22 cellular contexts compared by ENCODE assay signal in genomic region chr17:63722403-63722802, GRCh38.
"Had no signal": no experiment of that assay in that cellular context is flagged by ENCODE, and none has a peak within 500 bp of the region (broad histone marks: within the 10 kb centered on the region; RNA-seq: fewer than 3 reads in every experiment).

No MANE protein-coding gene starts in this region.

- H3K9me3 ChIP-seq: colonic mucosa, heart left ventricle, left lung, prostate gland, spleen, tibial artery, upper lobe of left lung, uterus had no signal

- DNase-seq: colonic mucosa; effector CD4-positive, alpha-beta T cell; endodermal cell; erythroblast; heart left ventricle; hypothalamus; islet precursor cell; left lung; mesenchymal stem cell; naive B cell; spleen; stimulated activated CD4-positive, alpha-beta T cell treated with anti-CD3 and anti-CD28 coated beads, Interleukin-15, amount 100 ng/mL, for 24 hours; stimulated activated CD4-positive, alpha-beta T cell treated with anti-CD3 and anti-CD28 coated beads, Interleukin-1b, Interleukin-23, amount 100 ng/mL, for 48 hours; stimulated activated CD4-positive, alpha-beta T cell treated with anti-CD3 and anti-CD28 coated beads, Interleukin-4, amount 100 ng/mL, for 24 hours; tibial artery; upper lobe of left lung; uterus had no signal

- H3K4me1 ChIP-seq: colonic mucosa, left lung, parathyroid adenoma, prostate gland, spleen, tibial artery, upper lobe of left lung, uterus had no signal

- H3K9ac ChIP-seq: parathyroid adenoma had no signal

- ATAC-seq: left lung; sciatic nerve; stimulated activated memory B cell treated with anti-CD40 and anti-IgM and Interleukin-4, amounts not matched to agents 10 μg/mL and 1 μg/mL and 100 μg/mL, for 72 hours had no signal

- H3K27me3 ChIP-seq: colonic mucosa, heart left ventricle, left lung, spleen, tibial artery, upper lobe of left lung, uterus had no signal

- H3K4me3 ChIP-seq: colonic mucosa, left lung, lung, prostate gland, spleen, tibial artery, upper lobe of left lung, uterus had no signal

- H3K27ac ChIP-seq: colonic mucosa, heart left ventricle, left lung, parathyroid adenoma, prostate gland, spleen, tibial artery, upper lobe of left lung, uterus had no signal

- H2AFZ ChIP-seq: parathyroid adenoma had no signal

- H3K36me3 ChIP-seq: colonic mucosa, prostate gland, uterus had no signal

- H3K79me2 ChIP-seq: parathyroid adenoma had no signal
